8 cellular contexts compared by ENCODE assay signal in genomic region chrX:51802917-51803688, GRCh38. TPM values are rescaled to one million over a fixed set of nuclear protein-coding genes. Genes with fewer than 3 reads are reported as not detected.
DNase-seq lines count a peak whose midpoint lies in the region; ATAC-seq and TF ChIP-seq lines count a peak whose summit lies in the region.

No MANE protein-coding gene starts in this region.

- peak overlapping the region; percentile 100 for H3K27ac Mint-ChIP-seq in activated CD8-positive, alpha-beta T cell treated with anti-CD3 and anti-CD28 coated beads for 36 hours
- peak overlapping the region; percentile 94 to 95 for H3K27ac Mint-ChIP-seq in effector memory CD8-positive, alpha-beta T cell
- peak overlapping the region; percentile 96 for H3K27ac Mint-ChIP-seq in mesothelial cell of epicardium

- peak overlapping the region; percentile 100 for H3K4me3 Mint-ChIP-seq in activated CD8-positive, alpha-beta T cell treated with anti-CD3 and anti-CD28 coated beads for 36 hours
- peak overlapping the region; percentile 90 to 91 for H3K4me3 Mint-ChIP-seq in effector memory CD8-positive, alpha-beta T cell
- H3K4me3 Mint-ChIP-seq in mesothelial cell of epicardium = peak overlapping the region; percentile 98

- TF ChIP-seq CTCF in 22Rv1 (IDR thresholded peaks at IDR 0.05) (peak; percentile 23), mesothelial cell of epicardium (IDR thresholded peaks at IDR 0.05; ENCODE audit: unreplicated experiment) (no peak)
- TF ChIP-seq CTCF in activated CD8-positive, alpha-beta T cell treated with anti-CD3 and anti-CD28 coated beads for 36 hours (IDR thresholded peaks at IDR 0.05) = peak; percentile 28

- peak overlapping the region; percentile 56 for H3K27ac ChIP-seq in 22Rv1

- DNase-seq in NCI-H510A (lab: John Stamatoyannopoulos, UW) (peak; percentile 33), mesothelial cell of epicardium (ENCODE audit: low spot score in 2 of 2, unreplicated experiment in 2 of 2) (peak in 1 of 2 experiments; percentile 38)
- DNase-seq in activated CD8-positive, alpha-beta T cell treated with anti-CD3 and anti-CD28 coated beads for 36 hours = peak; percentile 75
- DNase-seq in effector memory CD8-positive, alpha-beta T cell = peak; percentile 50 to 59 (median 52)
- DNase-seq in stimulated activated CD8-positive, alpha-beta memory T cell treated with anti-CD3 and anti-CD28 coated beads, Interleukin-2, amount 100 ng/mL, for 1 hour (ENCODE audit: low read depth in 2 of 2) = peak; percentile 13 to 28

- H3K27me3 Mint-ChIP-seq in activated CD8-positive, alpha-beta T cell treated with anti-CD3 and anti-CD28 coated beads for 36 hours = no peaks in the 10 kb centered on the region
- H3K27me3 Mint-ChIP-seq in effector memory CD8-positive, alpha-beta T cell = no peaks in the 10 kb centered on the region
- peaks cover 26% of the 10 kb centered on the region for H3K27me3 Mint-ChIP-seq in mesothelial cell of epicardium (ENCODE audit: low read depth)

- peaks cover 11% of the 10 kb centered on the region for H3K36me3 Mint-ChIP-seq in activated CD8-positive, alpha-beta T cell treated with anti-CD3 and anti-CD28 coated beads for 36 hours (ENCODE audit: low read depth)
- H3K36me3 Mint-ChIP-seq in effector memory CD8-positive, alpha-beta T cell (ENCODE audit: insufficient read depth) = peaks cover 10% of the 10 kb centered on the region
- peaks cover 10% of the 10 kb centered on the region for H3K36me3 Mint-ChIP-seq in mesothelial cell of epicardium

- peaks cover 17% of the 10 kb centered on the region for H3K4me1 Mint-ChIP-seq in activated CD8-positive, alpha-beta T cell treated with anti-CD3 and anti-CD28 coated beads for 36 hours (ENCODE audit: low read depth)
- peaks cover 4 to 7% of the 10 kb centered on the region in 2 donors for H3K4me1 Mint-ChIP-seq in effector memory CD8-positive, alpha-beta T cell (ENCODE audit: low read depth in 2 of 2)
- H3K4me1 Mint-ChIP-seq in mesothelial cell of epicardium = peaks cover 9% of the 10 kb centered on the region

- intact Hi-C loops in activated CD8-positive, alpha-beta T cell treated with anti-CD3 and anti-CD28 coated beads for 36 hours (cut with micrococcal nuclease) = no loop called here

- ATAC-seq in GM18520 (IDR thresholded peaks at IDR 0.05; ENCODE audit: unreplicated experiment) (peak; percentile 78), HG03066 (IDR thresholded peaks at IDR 0.05; ENCODE audit: low read depth, unreplicated experiment) (peak; percentile 87)
- peak; percentile 88 for ATAC-seq in activated CD8-positive, alpha-beta T cell treated with anti-CD3 and anti-CD28 coated beads for 36 hours
- peak; percentile 89 for ATAC-seq in effector memory CD8-positive, alpha-beta T cell (replicated peaks)

- POLR2A ChIA-PET in activated CD8-positive, alpha-beta T cell treated with anti-CD3 and anti-CD28 coated beads for 36 hours (lab: Charles Lee) = no interaction called here

- H3K9me3 Mint-ChIP-seq in activated CD8-positive, alpha-beta T cell treated with anti-CD3 and anti-CD28 coated beads for 36 hours = no peaks in the 10 kb centered on the region
- no peaks in the 10 kb centered on the region for H3K9me3 Mint-ChIP-seq in effector memory CD8-positive, alpha-beta T cell
- peaks cover 20% of the 10 kb centered on the region for H3K9me3 Mint-ChIP-seq in mesothelial cell of epicardium

- CTCF ChIA-PET in activated CD8-positive, alpha-beta T cell treated with anti-CD3 and anti-CD28 coated beads for 36 hours (lab: Charles Lee) = interaction anchor here (2.7 kb wide), 1 partner anchor 12 kb away, joined by 6 read pairs; no protein-coding TSS in a partner anchor

RNA-seq across cellular contexts. Expression of gene GSPT2, which starts 59.9 kb away (rescaled TPM):
- total RNA-seq in activated CD8-positive, alpha-beta T cell treated with anti-CD3 and anti-CD28 coated beads for 36 hours = 10 to 100 TPM in 1 of 2 experiments, 1 to 10 TPM in 1; 9.7 to 10.0 TPM
- total RNA-seq in mesothelial cell of epicardium = 14.9 to 15.9 TPM (median 15.6 TPM) in 3 replicates
